9 cellular contexts compared by ENCODE assay signal in the genomic region with DNA sequence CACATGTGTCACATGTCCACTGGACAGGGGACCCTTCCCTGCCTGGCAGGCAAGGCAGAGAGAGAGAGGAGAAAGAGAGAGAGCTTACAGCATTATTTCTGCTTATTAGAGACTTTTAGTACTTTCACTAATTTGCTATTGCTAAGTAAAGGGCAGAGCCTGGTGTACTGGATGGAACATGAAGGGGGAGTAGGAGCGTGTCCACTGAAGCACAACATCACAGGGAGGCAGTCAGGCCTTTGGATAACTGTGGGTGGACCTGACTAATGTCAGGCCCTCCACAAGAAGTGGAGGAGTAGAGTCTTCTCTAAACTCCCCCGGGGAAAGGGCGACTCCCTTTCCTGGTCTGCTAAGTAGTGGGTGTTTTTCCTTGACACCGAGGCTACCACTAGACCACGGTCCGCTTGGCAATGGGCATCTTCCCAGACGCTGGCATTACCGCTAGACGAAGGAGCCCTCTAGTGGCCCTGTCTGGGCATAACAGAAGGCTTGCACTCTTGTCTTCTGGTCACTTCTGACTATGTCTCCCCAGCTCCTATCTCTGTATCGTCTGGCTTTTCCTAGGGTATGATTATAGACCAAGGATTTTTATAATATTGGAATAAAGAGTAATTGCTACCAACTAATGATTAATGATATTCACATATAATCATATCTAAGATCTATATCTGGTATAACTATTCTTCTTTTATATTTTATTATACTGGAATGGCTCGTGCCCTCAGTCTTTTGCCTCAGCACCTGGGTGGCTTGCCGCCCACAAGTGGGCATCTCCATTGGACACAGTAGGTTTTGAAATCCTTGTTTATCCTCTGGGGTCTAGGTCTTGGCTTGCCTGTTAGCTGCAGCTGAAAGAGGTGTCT. TPM values are rescaled to one million over a fixed set of nuclear protein-coding genes. Genes with fewer than 3 reads are reported as not detected.
DNase-seq lines count a peak whose midpoint lies in the region; ATAC-seq, FAIRE-seq and TF ChIP-seq lines count a peak whose summit lies in the region.
"Not testable (repeated sequence)": the region's sequence is repeated elsewhere in the genome, so short reads cannot be mapped to it uniquely, and the experiment has no call there.
"Had no signal": no experiment of that assay in that cellular context is flagged by ENCODE, and none has a peak within 500 bp of the region (broad histone marks: within the 10 kb centered on the region; RNA-seq: fewer than 3 reads in every experiment).

No MANE protein-coding gene starts in this region.

- not testable (repeated sequence) for H3K4me1 ChIP-seq in RWPE2 (ENCODE audit: insufficient read depth, poor library complexity, severe bottlenecking); endodermal cell (ENCODE audit: control insufficient read depth, insufficient read depth, low read length); HepG2 (ENCODE audit: insufficient read depth, low read length)

- 39 to 41% methylated on average over 8 to 11 of the region's 12 CpGs for WGBS in endodermal cell (ENCODE audit: insufficient coverage in 1 of 2, insufficient read length in 1 of 2), 2 experiments
- 12% methylated on average over 9 of the region's 12 CpGs for WGBS in HepG2 (ENCODE audit: low lambda C conversion rate)

- CTCF ChIA-PET in AG04449 (lab: Yijun Ruan, JAX) = interaction anchor here (0.7 to 6.5 kb wide), 8 partner anchors 10 to 95 kb away, joined by 3 to 57 read pairs (median 5); no protein-coding TSS in a partner anchor
- CTCF ChIA-PET in HepG2 (lab: Yijun Ruan, JAX; ENCODE audit: low intra/inter-chr PET ratio, low total read pairs) = interaction anchor here (1.2 kb wide), 1 partner anchor 18 kb away, joined by 3 read pairs; no protein-coding TSS in a partner anchor

- not testable (repeated sequence) for TF ChIP-seq RAD21 in HepG2 (CRISPR knock-in tag; IDR thresholded peaks at IDR 0.05)

- in situ Hi-C loops in HepG2 (cut with HindIII; ENCODE audit: extremely low pct_ligation_motif_present, low pct_unique_long_range_greater_than_20kb) = not testable (repeated sequence)

- H3K27me3 Mint-ChIP-seq in endodermal cell (ENCODE audit: insufficient read depth) = not testable (repeated sequence)

- not testable (repeated sequence) for H3K4me3 Mint-ChIP-seq in endodermal cell

- H3K27me3 ChIP-seq in RWPE2 (ENCODE audit: insufficient read depth, poor library complexity, severe bottlenecking); endodermal cell (ENCODE audit: control insufficient read depth, insufficient read depth, low read length, poor library complexity, severe bottlenecking); HepG2 (ENCODE audit: control insufficient read depth in 1 of 2, insufficient read depth in 2 of 2, low read length in 2 of 2): not testable (repeated sequence)

- not testable (repeated sequence) for H3K27ac ChIP-seq in RWPE2 (ENCODE audit: poor library complexity, severe bottlenecking); endodermal cell (ENCODE audit: low read depth, low read length); HepG2 (ENCODE audit: extremely low read length, insufficient read depth, low read length)

- not testable (repeated sequence) for H3K79me2 ChIP-seq in HepG2 (ENCODE audit: insufficient read depth, low read length)

- H3K4me3 ChIP-seq in AG04449 (ENCODE audit: low read depth, low read length); RWPE2 (ENCODE audit: severe bottlenecking); endodermal cell (ENCODE audit: low read length); HepG2 (replicated peaks in 1 of 3; ENCODE audit: insufficient read depth in 1 of 3, low read depth in 2 of 3, low read length in 3 of 3): not testable (repeated sequence)

- peaks cover 91% of the 10 kb centered on the region for H3K9me3 Mint-ChIP-seq in endodermal cell

- H3K4me1 Mint-ChIP-seq in endodermal cell = not testable (repeated sequence)

- not testable (repeated sequence) for H3K4me2 ChIP-seq in HepG2 (ENCODE audit: low read depth, low read length)

- POLR2A ChIA-PET in AG04449 (lab: Yijun Ruan, JAX); HepG2 (lab: Yijun Ruan, JAX): not testable (repeated sequence)

- not testable (repeated sequence) for H2AFZ ChIP-seq in HepG2 (ENCODE audit: low read length)

- H3K27ac Mint-ChIP-seq in endodermal cell = not testable (repeated sequence)

- TF ChIP-seq POLR2A in HepG2 (IDR thresholded peaks at IDR 0.05; ENCODE audit: insufficient read depth in 1 of 2, low read depth in 2 of 2, low read length in 2 of 2) = not testable (repeated sequence)

- intact Hi-C loops in HepG2 (cut with micrococcal nuclease; ENCODE audit: unreplicated experiment) = not testable (repeated sequence)

- TF ChIP-seq EP300 in HepG2 (IDR thresholded peaks at IDR 0.05; ENCODE audit: low read depth in 2 of 2, low read length in 2 of 2); HepG2 (CRISPR knock-in tag; IDR thresholded peaks at IDR 0.05; ENCODE audit: borderline replicate concordance): not testable (repeated sequence)

- peak; percentile 71 for TF ChIP-seq CTCF in AG04449 (IDR thresholded peaks at IDR 0.05; ENCODE audit: insufficient read depth, low read length, missing control alignments)
- peak; percentile 80 for TF ChIP-seq CTCF in GM12874 (IDR thresholded peaks at IDR 0.05; ENCODE audit: insufficient read depth, low read depth, low read length)
- TF ChIP-seq CTCF in RWPE2 (IDR thresholded peaks at IDR 0.05; ENCODE audit: poor library complexity, severe bottlenecking) = peak; percentile 82
- peak; percentile 67 for TF ChIP-seq CTCF in endodermal cell (conservative IDR thresholded peaks at IDR 0.05)
- TF ChIP-seq CTCF in HepG2 (CRISPR knock-in tag; IDR thresholded peaks at IDR 0.05) = peak; percentile 74

- not testable (repeated sequence) for H4K20me1 ChIP-seq in HepG2 (ENCODE audit: insufficient read depth, low read length)

- FAIRE-seq in HepG2 (lab: Jason Lieb, UNC) = peak; percentile 36

- DNase-seq in AG04449 (ENCODE audit: low read depth, low spot score); RWPE2 (ENCODE audit: low spot score): not testable (repeated sequence)
- DNase-seq in NCI-H1105 treated with DMSO at 0.1 percent for 48 hours (lab: John Stamatoyannopoulos, UW) (peak; percentile 30), endodermal cell (peak; percentile 66), HepG2 (ENCODE audit: low spot score) (peak; percentile 24)
- DNase-seq in activated T-cell treated with anti-CD3 and anti-CD28 coated beads, Interleukin-2, amount 50 U/mL, for 1 hour = peak; percentile 25
- peak; percentile 26 for DNase-seq in stimulated activated CD4-positive, alpha-beta T cell treated with anti-CD3 and anti-CD28 coated beads, Interleukin-12 subunit alpha, Interleukin-12 subunit beta, amount 100 ng/mL, for 4 hours

- H3K9ac ChIP-seq in endodermal cell (ENCODE audit: extremely low read depth, low read length, poor library complexity, severe bottlenecking); HepG2 (ENCODE audit: insufficient read depth, low read depth, low read length): not testable (repeated sequence)

- not testable (repeated sequence) for H3K36me3 Mint-ChIP-seq in endodermal cell (ENCODE audit: low read depth)

- BruUV-seq in HepG2 (replicated peaks; lab: Mats Ljungman, UMichigan) = not testable (repeated sequence)

- not testable (repeated sequence) for H3K36me3 ChIP-seq in RWPE2 (ENCODE audit: low read depth); endodermal cell (ENCODE audit: control insufficient read depth, insufficient read depth, low read length); HepG2 (replicated peaks in 1 of 2; ENCODE audit: control insufficient read depth in 1 of 2, insufficient read depth in 2 of 2, low read length in 2 of 2)

- not testable (repeated sequence) for ATAC-seq in RWPE2 (ENCODE audit: low read depth); HepG2

- H3K9me3 ChIP-seq in RWPE2 (ENCODE audit: severe bottlenecking); endodermal cell (ENCODE audit: control insufficient read depth, low read length); HepG2 (ENCODE audit: low read length): not testable (repeated sequence)

RNA-seq across cellular contexts. Expression of gene PSG8, which starts 11.5 kb away (rescaled TPM):
- total RNA-seq in endodermal cell (not detected), HepG2 (2016; rRNA removed; fragmentation: Illumina TruSeq; extraction: Trizol) (not detected in 2 replicates)
- not detected for polyA plus RNA-seq in endodermal cell (2013, experiment 1 of 2)
- polyA plus RNA-seq in endodermal cell (2013, experiment 2 of 2) = not detected
- total RNA-seq in HepG2 (2016; cell fraction: cytosol; rRNA removed; fragmentation: Illumina TruSeq; extraction: Trizol; ENCODE audit: low read depth) = not detected in 2 replicates
- not detected in 2 replicates for total RNA-seq in HepG2 (2016; cell fraction: insoluble cytoplasmic fraction; rRNA removed; fragmentation: Illumina TruSeq; extraction: Trizol)
- total RNA-seq in HepG2 (2016; cell fraction: membrane; rRNA removed; fragmentation: Illumina TruSeq; extraction: Trizol) = not detected in 2 replicates
- not detected in 2 replicates for total RNA-seq in HepG2 (2016; cell fraction: nucleus; rRNA removed; fragmentation: Illumina TruSeq; extraction: Trizol)
- polyA plus RNA-seq in HepG2 (2011; rRNA removed) = not detected in 2 replicates
- not detected in 2 replicates for polyA plus RNA-seq in HepG2 (2011; cell fraction: cytosol; rRNA removed)
- not detected in 2 replicates for polyA plus RNA-seq in HepG2 (2011; cell fraction: nucleus; rRNA removed)
- not detected in 2 replicates for polyA plus RNA-seq in HepG2 (2012)
- not detected in 2 replicates for polyA plus RNA-seq in HepG2 (2016; cell fraction: cytosol; fragmentation: Illumina TruSeq; extraction: Trizol; ENCODE audit: low read depth)
- not detected in 2 replicates for polyA plus RNA-seq in HepG2 (2016; cell fraction: insoluble cytoplasmic fraction; fragmentation: Illumina TruSeq; extraction: Trizol; ENCODE audit: low read depth)
- not detected in 2 replicates for polyA plus RNA-seq in HepG2 (2016; cell fraction: membrane; fragmentation: Illumina TruSeq; extraction: Trizol; ENCODE audit: low read depth)
- polyA plus RNA-seq in HepG2 (2016; cell fraction: nucleus; fragmentation: Illumina TruSeq; extraction: Trizol; ENCODE audit: insufficient read depth, low read depth) = not detected in 2 replicates
- polyA minus RNA-seq in HepG2 (2011; rRNA and poly(A)+ RNA removed; ENCODE audit: low replicate concordance) = not detected in 2 replicates
- not detected in 2 replicates for polyA minus RNA-seq in HepG2 (2011; cell fraction: cytosol; rRNA and poly(A)+ RNA removed)
- not detected in 2 replicates for polyA minus RNA-seq in HepG2 (2011; cell fraction: nucleus; rRNA and poly(A)+ RNA removed)
- total RNA-seq: skeletal muscle tissue had no signal

RNA-seq across cellular contexts. Expression of gene PSG3, which starts 36.7 kb away (rescaled TPM):
- total RNA-seq in endodermal cell = not detected
- polyA plus RNA-seq in endodermal cell (2013, experiment 1 of 2) = not detected
- not detected for polyA plus RNA-seq in endodermal cell (2013, experiment 2 of 2)
- total RNA-seq in HepG2 (2016; rRNA removed; fragmentation: Illumina TruSeq; extraction: Trizol) = not detected in 2 replicates
- not detected in 2 replicates for total RNA-seq in HepG2 (2016; cell fraction: cytosol; rRNA removed; fragmentation: Illumina TruSeq; extraction: Trizol; ENCODE audit: low read depth)
- total RNA-seq in HepG2 (2016; cell fraction: insoluble cytoplasmic fraction; rRNA removed; fragmentation: Illumina TruSeq; extraction: Trizol) = not detected in 2 replicates
- total RNA-seq in HepG2 (2016; cell fraction: membrane; rRNA removed; fragmentation: Illumina TruSeq; extraction: Trizol) = not detected in 2 replicates
- not detected in 2 replicates for total RNA-seq in HepG2 (2016; cell fraction: nucleus; rRNA removed; fragmentation: Illumina TruSeq; extraction: Trizol)
- 0.07 TPM in 1 of 2 replicates, not detected in the other for polyA plus RNA-seq in HepG2 (2011; rRNA removed)
- not detected in 2 replicates for polyA plus RNA-seq in HepG2 (2011; cell fraction: cytosol; rRNA removed)
- polyA plus RNA-seq in HepG2 (2011; cell fraction: nucleus; rRNA removed) = not detected in 2 replicates
- not detected in 2 replicates for polyA plus RNA-seq in HepG2 (2012)
- not detected in 2 replicates for polyA plus RNA-seq in HepG2 (2016; cell fraction: cytosol; fragmentation: Illumina TruSeq; extraction: Trizol; ENCODE audit: low read depth)
- not detected in 2 replicates for polyA plus RNA-seq in HepG2 (2016; cell fraction: insoluble cytoplasmic fraction; fragmentation: Illumina TruSeq; extraction: Trizol; ENCODE audit: low read depth)
- polyA plus RNA-seq in HepG2 (2016; cell fraction: membrane; fragmentation: Illumina TruSeq; extraction: Trizol; ENCODE audit: low read depth) = not detected in 2 replicates
- not detected in 2 replicates for polyA plus RNA-seq in HepG2 (2016; cell fraction: nucleus; fragmentation: Illumina TruSeq; extraction: Trizol; ENCODE audit: insufficient read depth, low read depth)
- polyA minus RNA-seq in HepG2 (2011; rRNA and poly(A)+ RNA removed; ENCODE audit: low replicate concordance) = not detected in 2 replicates
- polyA minus RNA-seq in HepG2 (2011; cell fraction: cytosol; rRNA and poly(A)+ RNA removed) = not detected in 2 replicates
- not detected in 2 replicates for polyA minus RNA-seq in HepG2 (2011; cell fraction: nucleus; rRNA and poly(A)+ RNA removed)
- total RNA-seq: skeletal muscle tissue had no signal
